27 cellular contexts compared by ENCODE assay signal in genomic region chr1:154707901-154708514, GRCh38.
"Had no signal": no experiment of that assay in that cellular context is flagged by ENCODE, and none has a peak within 500 bp of the region (broad histone marks: within the 10 kb centered on the region; RNA-seq: fewer than 3 reads in every experiment).

No MANE protein-coding gene starts in this region.

- ATAC-seq: activated T-cell treated with anti-CD3 and anti-CD28 coated beads, Interleukin-2, amount 50 U/mL, for 4 hours; foreskin keratinocyte; mucosa of descending colon; stimulated activated naive CD8-positive, alpha-beta T cell treated with anti-CD3 and anti-CD28 coated beads, Interleukin-15, amount 100 ng/mL, for 72 hours had no signal

- H3K27ac ChIP-seq: adrenal gland, ascending aorta, breast epithelium, foreskin keratinocyte, hepatocyte, tibial nerve had no signal

- H3K4me2 ChIP-seq: hepatocyte had no signal

- H3K9me3 ChIP-seq: adrenal gland, ascending aorta, breast epithelium, mucosa of descending colon, tibial nerve had no signal

- H2AFZ ChIP-seq: hepatocyte had no signal

- H3K27me3 Mint-ChIP-seq: activated naive CD8-positive, alpha-beta T cell had no signal

- H3K79me2 ChIP-seq: hepatocyte had no signal

- H3K27me3 ChIP-seq: adrenal gland, ascending aorta, breast epithelium had no signal

- H3K36me3 ChIP-seq: adrenal gland, ascending aorta, breast epithelium, tibial nerve had no signal

- H3K36me3 Mint-ChIP-seq: activated naive CD8-positive, alpha-beta T cell; immature natural killer cell had no signal

- DNase-seq: activated B cell treated with CpG ODN at 0.5 μM for 24 hours; activated CD4-positive, alpha-beta T cell treated with anti-CD3 and anti-CD28 coated beads for 4 hours; activated CD4-positive, alpha-beta T cell treated with anti-CD3 and anti-CD28 coated beads, Interleukin-2, amount 50 U/mL, for 48 hours; activated CD8-positive, alpha-beta memory T cell treated with anti-CD3 and anti-CD28 coated beads, Interleukin-2, amount 50 U/mL, for 48 hours; activated naive CD4-positive, alpha-beta T cell; activated T-cell treated with anti-CD3 and anti-CD28 coated beads, Interleukin-2, amount 50 U/mL, for 4 hours; adrenal gland; cortex of kidney; endodermal cell; immature natural killer cell; kidney glomerular epithelial cell; mesenchymal stem cell; mucosa of descending colon; nephron progenitor cell; posterior cingulate gyrus; stimulated activated CD4-positive, alpha-beta T cell treated with anti-CD3 and anti-CD28 coated beads, Interleukin-4, amount 100 ng/mL, for 4 hours; stimulated activated naive CD8-positive, alpha-beta T cell treated with anti-CD3 and anti-CD28 coated beads, Interleukin-15, amount 100 ng/mL, for 72 hours; T1000 had no signal

- H3K4me3 Mint-ChIP-seq: activated B cell treated with CpG ODN at 0.5 μM for 24 hours; activated naive CD8-positive, alpha-beta T cell; activated T-cell treated with anti-CD3 and anti-CD28 coated beads, Interleukin-2, amount 50 U/mL, for 4 hours; endodermal cell; immature natural killer cell; nephron progenitor cell; stimulated activated naive CD8-positive, alpha-beta T cell treated with anti-CD3 and anti-CD28 coated beads, Interleukin-15, amount 100 ng/mL, for 72 hours; T-helper 1 cell treated with Interleukin-12 subunit alpha and Interleukin-12 subunit beta and Interleukin-4 antibody, amounts not matched to agents 30 μg/mL and 1 μg/mL, for 36 hours had no signal

- H3K4me1 Mint-ChIP-seq: activated B cell treated with CpG ODN at 0.5 μM for 24 hours, immature natural killer cell had no signal

- H3K27ac Mint-ChIP-seq: activated B cell treated with CpG ODN at 0.5 μM for 24 hours; activated naive CD8-positive, alpha-beta T cell; activated T-helper 2 cell treated with anti-CD3 and anti-CD28 coated beads, Interferon-gamma antibody, Interleukin-2, Interleukin-4, amounts not matched to agents 10 μg/mL and 5 μg/mL and 100 μg/mL, durations not matched to agents 14 hours and 24 hours and 36 hours; endodermal cell; immature natural killer cell; nephron progenitor cell; stimulated activated naive CD8-positive, alpha-beta T cell treated with anti-CD3 and anti-CD28 coated beads, Interleukin-15, amount 100 ng/mL, for 72 hours; T-helper 1 cell treated with Interleukin-12 subunit alpha and Interleukin-12 subunit beta and Interleukin-4 antibody, amounts not matched to agents 30 μg/mL and 1 μg/mL, for 36 hours had no signal

- H3K9me3 Mint-ChIP-seq: activated B cell treated with CpG ODN at 0.5 μM for 24 hours; activated T-cell treated with anti-CD3 and anti-CD28 coated beads, Interleukin-2, amount 50 U/mL, for 4 hours; activated T-helper 2 cell treated with anti-CD3 and anti-CD28 coated beads, Interferon-gamma antibody, Interleukin-2, Interleukin-4, amounts not matched to agents 10 μg/mL and 5 μg/mL and 100 μg/mL, durations not matched to agents 14 hours and 24 hours and 36 hours; endodermal cell; immature natural killer cell; nephron progenitor cell; stimulated activated naive CD8-positive, alpha-beta T cell treated with anti-CD3 and anti-CD28 coated beads, Interleukin-15, amount 100 ng/mL, for 72 hours; T-helper 1 cell treated with Interleukin-12 subunit alpha and Interleukin-12 subunit beta and Interleukin-4 antibody, amounts not matched to agents 30 μg/mL and 1 μg/mL, for 36 hours had no signal

- H3K4me3 ChIP-seq: adrenal gland, ascending aorta, breast epithelium, hepatocyte, mucosa of descending colon, tibial nerve had no signal

- H3K4me1 ChIP-seq: adrenal gland, ascending aorta, breast epithelium, foreskin keratinocyte, tibial nerve had no signal

- FAIRE-seq: urothelium cell line had no signal
